26 cellular contexts compared by ENCODE assay signal in the genomic region with DNA sequence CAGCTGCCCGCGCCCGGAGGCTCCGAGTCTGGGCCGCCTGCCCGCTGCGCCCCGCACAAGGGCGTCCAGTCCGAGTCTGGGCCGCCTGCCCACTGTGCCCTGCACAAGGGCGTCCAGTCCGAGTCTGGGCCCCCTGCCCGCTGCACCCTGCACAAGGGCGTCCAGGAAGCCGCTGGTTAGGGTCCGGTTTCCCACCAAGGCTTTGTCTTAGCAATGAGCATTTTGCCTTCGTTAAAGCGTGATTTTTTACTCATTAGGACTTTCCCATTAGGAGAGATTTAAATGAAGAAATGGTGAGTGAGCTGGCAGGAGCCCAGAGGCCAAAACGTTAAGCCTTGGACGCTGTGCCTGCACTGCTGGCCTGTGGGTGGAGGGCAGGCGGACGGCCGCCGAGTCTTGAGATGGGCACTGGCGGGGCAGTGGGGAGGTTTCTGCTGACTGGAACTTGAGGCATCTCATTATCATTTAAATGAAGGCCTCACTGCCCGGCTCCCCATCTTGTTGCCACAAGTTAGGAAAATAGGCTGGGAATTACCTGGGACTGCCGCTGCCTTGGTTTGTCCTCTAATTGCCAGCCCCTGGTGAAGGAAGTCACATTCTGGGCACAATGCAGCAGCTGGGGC. TPM values are rescaled to one million over a fixed set of nuclear protein-coding genes. Genes with fewer than 3 reads are reported as not detected.
DNase-seq lines count a peak whose midpoint lies in the region; ATAC-seq, FAIRE-seq and TF ChIP-seq lines count a peak whose summit lies in the region.
"Had no signal": no experiment of that assay in that cellular context is flagged by ENCODE, and none has a peak within 500 bp of the region (broad histone marks: within the 10 kb centered on the region; RNA-seq: fewer than 3 reads in every experiment).

No MANE protein-coding gene starts in this region.

- no peak for FAIRE-seq in GM12891 (lab: Jason Lieb, UNC)
- FAIRE-seq: endothelial cell of umbilical vein, GM19239 had no signal

- H3K4me3 ChIP-seq in foreskin fibroblast (ENCODE audit: low read depth in 1 of 2, low read length in 2 of 2): no peak overlapping the region
- H3K4me3 ChIP-seq: lung, MG63, SK-N-MC, transverse colon had no signal

- no peak for ATAC-seq in HG03095 (IDR thresholded peaks at IDR 0.05; ENCODE audit: unreplicated experiment)
- no peak for ATAC-seq in GM19023 (IDR thresholded peaks at IDR 0.05; ENCODE audit: unreplicated experiment)
- ATAC-seq: activated CD4-positive, alpha-beta T cell treated with anti-CD3 and anti-CD28 coated beads for 36 hours; activated CD8-positive, alpha-beta T cell treated with anti-CD3 and anti-CD28 coated beads, Interleukin-2, amount 10 ng/mL, durations not matched to agents 7 days and 5 days; activated naive CD4-positive, alpha-beta T cell treated with anti-CD3 and anti-CD28 coated beads, Interleukin-2, amount 50 U/mL, for 72 hours had no signal

- no peak for TF ChIP-seq CTCF in foreskin fibroblast (IDR thresholded peaks at IDR 0.05; ENCODE audit: low read depth, low read length)

- peak in 13 of 14 donors; percentile 37 to 89 (median 72) for DNase-seq in C1 segment of cervical spinal cord (lab: John Stamatoyannopoulos, UW)
- DNase-seq in hippocampal formation (lab: John Stamatoyannopoulos, UW): peak; percentile 75 to 84
- DNase-seq in occipital lobe (lab: John Stamatoyannopoulos, UW): peak; percentile 74
- DNase-seq in foreskin fibroblast: no peak
- DNase-seq in GM12891 (ENCODE audit: insufficient read length, low spot score): no peak
- DNase-seq: activated CD4-positive, alpha-beta T cell treated with anti-CD3 and anti-CD28 coated beads for 36 hours; activated CD8-positive, alpha-beta T cell treated with anti-CD3 and anti-CD28 coated beads, Interleukin-2, amount 10 ng/mL, durations not matched to agents 7 days and 5 days; BE2C; COR-L47; DMS53; GDM1; KG1; kidney glomerular epithelial cell; MG63; NCI-H2029 treated with DMSO at 0.1 percent for 48 hours; NCI-H774; stimulated activated naive CD4-positive, alpha-beta T cell treated with Interleukin-2 at 50 U/mL for 16 hours; transverse colon had no signal

- peak overlapping the region; percentile 62 for H3K27ac ChIP-seq in angular gyrus (ENCODE audit: low read depth, low read length)
- H3K27ac ChIP-seq: SK-N-MC, transverse colon had no signal

- no peak for TF ChIP-seq POLR2A in GM12891 (IDR thresholded peaks at IDR 0.05; ENCODE audit: low read depth, low read length)

TF ChIP-seq in GM12891, 5 proteins besides CTCF, POLR2A, EP300 and RAD21:
- no peak for TF ChIP-seq POLR2AphosphoS5 (IDR thresholded peaks at IDR 0.05; ENCODE audit: low read depth, low read length)
- TF ChIP-seq PAX5 (IDR thresholded peaks at IDR 0.05; ENCODE audit: insufficient read depth, low read length, severe bottlenecking): no peak
- TF ChIP-seq TAF1 (IDR thresholded peaks at IDR 0.05; ENCODE audit: low read depth, low read length): no peak
- no peak for TF ChIP-seq SPI1 (IDR thresholded peaks at IDR 0.05; ENCODE audit: low read depth, low read length)
- TF ChIP-seq POU2F2 (IDR thresholded peaks at IDR 0.05; ENCODE audit: low read depth, low read length): no peak

RNA-seq across cellular contexts. Expression of a gene that starts 36.0 kb away (rescaled TPM):
- 5.3 TPM for total RNA-seq in occipital lobe
- 14.6 TPM for polyA plus RNA-seq in GM12891 (2012; ENCODE audit: low read depth, missing spikeins)

Comparison
In these comparisons a context has a peak if more than half of its experiments do, and no peak if none do; other contexts are left out.
1. DNase-seq: peak in C1 segment of cervical spinal cord (13 of 14), hippocampal formation (2 of 2) and occipital lobe (single experiment); none in foreskin fibroblast (0 of 2) and GM12891 (single experiment).